ENCODE assay signal across 23 cellular contexts in the genomic region with DNA sequence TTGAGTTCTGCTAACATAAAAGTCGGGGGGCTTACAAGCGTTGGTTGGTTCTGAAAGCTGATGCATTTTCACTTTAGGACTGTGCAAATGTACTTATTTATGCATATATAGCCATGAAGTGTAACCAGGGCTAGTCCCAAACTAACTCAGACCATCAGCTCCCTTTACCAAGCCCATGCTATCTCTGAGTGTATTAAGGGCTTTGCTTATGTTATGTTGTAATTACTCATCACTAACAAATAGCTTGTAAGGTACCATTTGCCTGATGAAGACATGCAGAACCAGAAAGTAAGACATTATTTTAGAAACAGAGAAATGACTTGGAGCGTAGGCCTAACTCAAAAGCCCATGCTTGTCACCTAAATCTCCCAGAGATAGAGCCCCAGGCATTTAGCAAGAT.
"Had no signal": no experiment of that assay in that cellular context is flagged by ENCODE, and none has a peak within 500 bp of the region (broad histone marks: within the 10 kb centered on the region; RNA-seq: fewer than 3 reads in every experiment).

No MANE protein-coding gene starts in this region.

- H3K4me3 Mint-ChIP-seq: activated T-cell treated with anti-CD3 and anti-CD28 coated beads, Interleukin-2, amount 50 U/mL, for 72 hours; central memory CD8-positive, alpha-beta T cell; nephron; stimulated activated memory B cell treated with anti-CD40 and anti-IgM and Interleukin-4, amounts not matched to agents 10 μg/mL and 1 μg/mL and 100 μg/mL, for 72 hours; T-helper 1 cell treated with Interleukin-12 subunit alpha and Interleukin-12 subunit beta and Interleukin-4 antibody, amounts not matched to agents 30 μg/mL and 1 μg/mL, for 36 hours had no signal

- H3K9me3 ChIP-seq: esophagus muscularis mucosa, left lung, neutrophil, tibial nerve had no signal

- H3K4me1 Mint-ChIP-seq: central memory CD8-positive, alpha-beta T cell had no signal

- H3K4me3 ChIP-seq: esophagus muscularis mucosa, left lung, lung, tibial nerve had no signal

- H3K27me3 Mint-ChIP-seq: central memory CD8-positive, alpha-beta T cell; stimulated activated memory B cell treated with anti-CD40 and anti-IgM and Interleukin-4, amounts not matched to agents 10 μg/mL and 1 μg/mL and 100 μg/mL, for 72 hours had no signal

- H3K36me3 Mint-ChIP-seq: activated naive CD4-positive, alpha-beta T cell treated with anti-CD3 and anti-CD28 coated beads, Interleukin-2, amount 50 U/mL, for 72 hours; stimulated activated memory B cell treated with anti-CD40 and anti-IgM and Interleukin-4, amounts not matched to agents 10 μg/mL and 1 μg/mL and 100 μg/mL, for 72 hours had no signal

- H3K27me3 ChIP-seq: esophagus muscularis mucosa, left lung, neutrophil, tibial nerve had no signal

- H3K27ac Mint-ChIP-seq: activated naive CD4-positive, alpha-beta T cell treated with anti-CD3 and anti-CD28 coated beads, Interleukin-2, amount 50 U/mL, for 72 hours; activated T-cell treated with anti-CD3 and anti-CD28 coated beads, Interleukin-2, amount 50 U/mL, for 72 hours; stimulated activated memory B cell treated with anti-CD40 and anti-IgM and Interleukin-4, amounts not matched to agents 10 μg/mL and 1 μg/mL and 100 μg/mL, for 72 hours; T-helper 1 cell treated with Interleukin-12 subunit alpha and Interleukin-12 subunit beta and Interleukin-4 antibody, amounts not matched to agents 30 μg/mL and 1 μg/mL, for 36 hours had no signal

- H3K36me3 ChIP-seq: esophagus muscularis mucosa, left lung, neutrophil, tibial nerve had no signal

- DNase-seq: activated CD4-positive, alpha-beta T cell treated with anti-CD3 and anti-CD28 coated beads for 4 hours; activated CD4-positive, alpha-beta T cell treated with anti-CD3 and anti-CD28 coated beads, Interleukin-2, amount 50 U/mL, for 4 hours; activated naive CD4-positive, alpha-beta T cell; activated T-cell treated with anti-CD3 and anti-CD28 coated beads for 4 hours; activated T-cell treated with anti-CD3 and anti-CD28 coated beads, Interleukin-2, amount 50 U/mL, for 72 hours; anterior cingulate cortex; dermis blood vessel endothelial cell; effector CD4-positive, alpha-beta T cell; left lung; small intestine; stimulated activated CD4-positive, alpha-beta T cell treated with anti-CD3 and anti-CD28 coated beads, Interleukin-1b, Interleukin-23, amount 100 ng/mL, for 48 hours; stimulated activated CD4-positive, alpha-beta T cell treated with anti-CD3 and anti-CD28 coated beads, Interleukin-4, amount 100 ng/mL, for 4 hours; stimulated activated CD8-positive, alpha-beta memory T cell treated with anti-CD3 and anti-CD28 coated beads, Interleukin-4, amount 100 ng/mL, for 48 hours; T-helper 9 cell had no signal

- H3K9me3 Mint-ChIP-seq: activated naive CD4-positive, alpha-beta T cell treated with anti-CD3 and anti-CD28 coated beads, Interleukin-2, amount 50 U/mL, for 72 hours; activated T-cell treated with anti-CD3 and anti-CD28 coated beads, Interleukin-2, amount 50 U/mL, for 72 hours; central memory CD8-positive, alpha-beta T cell; nephron; stimulated activated memory B cell treated with anti-CD40 and anti-IgM and Interleukin-4, amounts not matched to agents 10 μg/mL and 1 μg/mL and 100 μg/mL, for 72 hours had no signal
